ENCODE assay signal across 15 cellular contexts in the genomic region with DNA sequence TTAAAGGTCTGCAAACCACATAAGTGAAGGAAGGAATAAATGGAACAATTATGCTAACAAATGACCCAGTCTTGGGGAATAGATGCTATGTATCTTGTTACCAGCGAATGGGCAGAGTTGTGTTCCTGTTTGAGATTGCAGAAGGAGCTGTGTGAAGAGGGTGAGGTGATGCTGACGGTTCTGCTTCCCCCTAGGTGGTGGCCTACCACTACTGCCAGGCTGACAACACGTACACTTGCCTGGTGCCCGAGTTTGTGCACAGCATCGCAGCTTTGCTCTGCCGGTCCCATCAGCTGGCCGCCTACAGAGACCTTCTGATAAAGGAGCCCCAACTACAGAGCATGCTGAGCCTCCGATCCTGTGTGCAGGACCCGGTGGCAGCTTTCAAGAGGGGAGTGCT.
DNase-seq lines count a peak whose midpoint lies in the region; ATAC-seq and TF ChIP-seq lines count a peak whose summit lies in the region.
"Had no signal": no experiment of that assay in that cellular context is flagged by ENCODE, and none has a peak within 500 bp of the region (broad histone marks: within the 10 kb centered on the region; RNA-seq: fewer than 3 reads in every experiment).

No MANE protein-coding gene starts in this region.

- intact Hi-C loops in natural killer cell (cut with micrococcal nuclease): no loop called here
- intact Hi-C loops in left cardiac atrium (cut with DNase I): no loop called here

- POLR2A ChIA-PET in naive thymus-derived CD8-positive, alpha-beta T cell (lab: Charles Lee): no interaction called here

- H3K27ac Mint-ChIP-seq in natural killer cell (peak overlapping the region in 1 of 2 donors; percentile 9), mesothelial cell of epicardium (peak overlapping the region; percentile 16)
- no peak overlapping the region for H3K27ac Mint-ChIP-seq in natural killer cell treated with Interleukin-12 subunit alpha and Interleukin-12 subunit beta and Interleukin-15 and Interleukin-18, amount 100 ng/mL, for 72 hours
- H3K27ac Mint-ChIP-seq in naive thymus-derived CD8-positive, alpha-beta T cell: peak overlapping the region in 1 of 10 donors; percentile 27
- H3K27ac Mint-ChIP-seq: B cell; CD8-positive, alpha-beta T cell; HFFc6 had no signal

- H3K27me3 Mint-ChIP-seq in natural killer cell (ENCODE audit: low read depth in 2 of 2) (no peaks in the 10 kb centered on the region), mesothelial cell of epicardium (ENCODE audit: low read depth) (no peaks in the 10 kb centered on the region)
- H3K27me3 Mint-ChIP-seq in natural killer cell treated with Interleukin-12 subunit alpha and Interleukin-12 subunit beta and Interleukin-15 and Interleukin-18, amount 100 ng/mL, for 72 hours: peaks cover 0 to 2% of the 10 kb centered on the region in 2 donors
- H3K27me3 Mint-ChIP-seq in naive thymus-derived CD8-positive, alpha-beta T cell: no peaks in the 10 kb centered on the region
- H3K27me3 Mint-ChIP-seq: B cell had no signal

- H3K9me3 Mint-ChIP-seq in natural killer cell (no peaks in the 10 kb centered on the region), mesothelial cell of epicardium (no peaks in the 10 kb centered on the region)
- H3K9me3 Mint-ChIP-seq in natural killer cell treated with Interleukin-12 subunit alpha and Interleukin-12 subunit beta and Interleukin-15 and Interleukin-18, amount 100 ng/mL, for 72 hours: no peaks in the 10 kb centered on the region
- no peaks in the 10 kb centered on the region for H3K9me3 Mint-ChIP-seq in naive thymus-derived CD8-positive, alpha-beta T cell
- H3K9me3 Mint-ChIP-seq: CD8-positive, alpha-beta T cell; HFFc6 had no signal

- ATAC-seq in natural killer cell (peak; percentile 34 to 49 (median 39)), left cardiac atrium (peak; percentile 18 to 37)
- ATAC-seq in natural killer cell treated with Interleukin-12 subunit alpha and Interleukin-12 subunit beta and Interleukin-15 and Interleukin-18, amount 100 ng/mL, for 72 hours: no peak
- no peak for ATAC-seq in naive thymus-derived CD8-positive, alpha-beta T cell
- ATAC-seq: CD8-positive, alpha-beta T cell; HCT116 had no signal

- H3K36me3 Mint-ChIP-seq in natural killer cell (no peaks in the 10 kb centered on the region), mesothelial cell of epicardium (peaks cover 69% of the 10 kb centered on the region)
- H3K36me3 Mint-ChIP-seq in natural killer cell treated with Interleukin-12 subunit alpha and Interleukin-12 subunit beta and Interleukin-15 and Interleukin-18, amount 100 ng/mL, for 72 hours: no peaks in the 10 kb centered on the region
- H3K36me3 Mint-ChIP-seq in naive thymus-derived CD8-positive, alpha-beta T cell: no peaks in the 10 kb centered on the region
- H3K36me3 Mint-ChIP-seq: CD8-positive, alpha-beta T cell had no signal

- peaks cover 13 to 14% of the 10 kb centered on the region in 2 donors for H3K4me1 Mint-ChIP-seq in natural killer cell
- H3K4me1 Mint-ChIP-seq in natural killer cell treated with Interleukin-12 subunit alpha and Interleukin-12 subunit beta and Interleukin-15 and Interleukin-18, amount 100 ng/mL, for 72 hours (ENCODE audit: low read depth in 2 of 2): peaks cover 7 to 9% of the 10 kb centered on the region in 2 donors
- H3K4me1 Mint-ChIP-seq in mesothelial cell of epicardium: peaks cover 14% of the 10 kb centered on the region
- H3K4me1 Mint-ChIP-seq in naive thymus-derived CD8-positive, alpha-beta T cell: peaks cover 0 to 10% (median 6%) of the 10 kb centered on the region in 4 donors
- H3K4me1 Mint-ChIP-seq: B cell had no signal

- H3K4me3 Mint-ChIP-seq in natural killer cell (no peak overlapping the region), mesothelial cell of epicardium (no peak overlapping the region)
- no peak overlapping the region for H3K4me3 Mint-ChIP-seq in natural killer cell treated with Interleukin-12 subunit alpha and Interleukin-12 subunit beta and Interleukin-15 and Interleukin-18, amount 100 ng/mL, for 72 hours
- H3K4me3 Mint-ChIP-seq in naive thymus-derived CD8-positive, alpha-beta T cell: no peak overlapping the region
- H3K4me3 Mint-ChIP-seq: B cell; CD8-positive, alpha-beta T cell; HFFc6 had no signal

- TF ChIP-seq CTCF in natural killer cell (IDR thresholded peaks at IDR 0.05) (no peak), mesothelial cell of epicardium (IDR thresholded peaks at IDR 0.05; ENCODE audit: unreplicated experiment) (no peak)

- DNase-seq in natural killer cell: no peak
- DNase-seq in natural killer cell treated with Interleukin-12 subunit alpha and Interleukin-12 subunit beta and Interleukin-15 and Interleukin-18, amount 100 ng/mL, for 72 hours (ENCODE audit: low spot score): no peak
- no peak for DNase-seq in left cardiac atrium
- no peak for DNase-seq in mesothelial cell of epicardium (ENCODE audit: low spot score in 2 of 2, unreplicated experiment in 2 of 2)
- no peak for DNase-seq in naive thymus-derived CD8-positive, alpha-beta T cell
- DNase-seq in NCI-H345 (lab: John Stamatoyannopoulos, UW): no peak
- no peak for DNase-seq in SHP77 treated with DMSO at 0.1 percent for 48 hours (lab: John Stamatoyannopoulos, UW)
- DNase-seq: Calu3; CD8-positive, alpha-beta T cell; DMS79 treated with DMSO at 0.1 percent for 48 hours; GOT3; H7; HFFc6 had no signal

Comparison
In these comparisons a context has a peak if more than half of its experiments do, and no peak if none do; other contexts are left out.
1. ATAC-seq: peak in natural killer cell (3 of 3) and left cardiac atrium (2 of 2); none in natural killer cell treated with Interleukin-12 subunit alpha and Interleukin-12 subunit beta and Interleukin-15 and Interleukin-18, amount 100 ng/mL, for 72 hours (0 of 2) and naive thymus-derived CD8-positive, alpha-beta T cell (0 of 2).